8 cellular contexts compared by ENCODE assay signal in genomic region chr6:153129873-153130514, GRCh38. TPM values are rescaled to one million over a fixed set of nuclear protein-coding genes. Genes with fewer than 3 reads are reported as not detected.
DNase-seq lines count a peak whose midpoint lies in the region; ATAC-seq and TF ChIP-seq lines count a peak whose summit lies in the region.

No MANE protein-coding gene starts in this region.

- H3K27ac ChIP-seq in PC-3 (ENCODE audit: low read length) = no peak overlapping the region

- H3K9ac ChIP-seq in PC-3 (ENCODE audit: low read length) = 0 out of 2 replicates have a peak overlapping the region, but pooled peaks have one; percentile 12
- H3K9ac ChIP-seq in endocrine pancreas (ENCODE audit: control insufficient read depth, insufficient read depth, low read length) = peak overlapping the region; percentile 81

- POLR2A ChIA-PET in PC-3 (lab: Charles Lee; ENCODE audit: unreplicated experiment) = no interaction called here

- H3K27me3 ChIP-seq in PC-3 (ENCODE audit: low read length) (no peaks in the 10 kb centered on the region), endocrine pancreas (ENCODE audit: control insufficient read depth, insufficient read depth, low read length) (no peaks in the 10 kb centered on the region)

- CTCF ChIA-PET in PC-3 (lab: Charles Lee) = no interaction called here

- peak; percentile 32 for ATAC-seq in PC-3
- no peak for ATAC-seq in HG03439 (IDR thresholded peaks at IDR 0.05; ENCODE audit: unreplicated experiment)
- no peak for ATAC-seq in GM21619 (IDR thresholded peaks at IDR 0.05; ENCODE audit: unreplicated experiment)

- H2AFZ ChIP-seq in PC-3 (ENCODE audit: low read length) = peak overlapping the region; percentile 96

- TF ChIP-seq CTCF in PC-3 (conservative IDR thresholded peaks at IDR 0.05; ENCODE audit: low read depth, low read length) = no peak

- intact Hi-C loops in PC-3 (cut with micrococcal nuclease) = loop anchor here (2.0 to 5.0 kb wide), 2 partner anchors 37 to 38 kb away; no protein-coding TSS in a partner anchor

- no peaks in the 10 kb centered on the region for H3K9me3 ChIP-seq in PC-3 (ENCODE audit: low read length)
- H3K9me3 ChIP-seq in endocrine pancreas (ENCODE audit: control insufficient read depth, low read length) = no peaks in the 10 kb centered on the region

- DNase-seq in NCI-H1092 treated with DMSO at 0.1 percent for 48 hours (lab: John Stamatoyannopoulos, UW) (peak; percentile 54), NCI-H1092 (lab: John Stamatoyannopoulos, UW) (no peak), PC-3 (no peak), myocyte (ENCODE audit: low read depth) (peak; percentile 49), GOT3 (lab: John Stamatoyannopoulos, UW) (no peak)

- H3K4me1 ChIP-seq in PC-3 (ENCODE audit: insufficient read depth, low read length) (peaks cover 24% of the 10 kb centered on the region), endocrine pancreas (ENCODE audit: control insufficient read depth, insufficient read depth, low read length) (peaks cover 20% of the 10 kb centered on the region)

- H4K20me1 ChIP-seq in PC-3 (ENCODE audit: low read length) = no peaks in the 10 kb centered on the region

- BruUV-seq in PC-3 (replicated peaks; lab: Mats Ljungman, UMichigan) = TSS peak; percentile 28

- H3K4me2 ChIP-seq in PC-3 (ENCODE audit: low read length) = peak overlapping the region; percentile 97

- no peaks in the 10 kb centered on the region for H3F3A ChIP-seq in PC-3 (ENCODE audit: low read length, unreplicated experiment)

- H3K4me3 ChIP-seq in PC-3 (ENCODE audit: low read length) (peak overlapping the region; percentile 84), endocrine pancreas (ENCODE audit: control insufficient read depth, insufficient read depth, low read length) (peak overlapping the region; percentile 92)

- H3K79me2 ChIP-seq in PC-3 (ENCODE audit: low read length) = no peaks in the 10 kb centered on the region

- H3K9me2 ChIP-seq in PC-3 (replicated peaks; ENCODE audit: low read length) = no peaks in the 10 kb centered on the region

- H3K36me3 ChIP-seq in PC-3 (ENCODE audit: low read depth, low read length) (no peaks in the 10 kb centered on the region), endocrine pancreas (ENCODE audit: control insufficient read depth, insufficient read depth, low read length) (no peaks in the 10 kb centered on the region)

RNA-seq across cellular contexts. Expression of gene RGS17, which starts 1.1 kb away (rescaled TPM):
- total RNA-seq in PC-3 (2014; rRNA removed) (0.40 and 1.4 TPM in 2 replicates), myocyte (4.7 and 6.7 TPM in 2 replicates)
- polyA plus RNA-seq in myocyte (2012) = 0.43 TPM

Comparison
In these comparisons a context has a peak if more than half of its experiments do, and no peak if none do; other contexts are left out.
1. DNase-seq: peak in NCI-H1092 treated with DMSO at 0.1 percent for 48 hours (single experiment) and myocyte (single experiment); none in NCI-H1092 (single experiment), PC-3 (single experiment) and GOT3 (single experiment).